ENCODE assay signal across 21 cellular contexts in the genomic region with DNA sequence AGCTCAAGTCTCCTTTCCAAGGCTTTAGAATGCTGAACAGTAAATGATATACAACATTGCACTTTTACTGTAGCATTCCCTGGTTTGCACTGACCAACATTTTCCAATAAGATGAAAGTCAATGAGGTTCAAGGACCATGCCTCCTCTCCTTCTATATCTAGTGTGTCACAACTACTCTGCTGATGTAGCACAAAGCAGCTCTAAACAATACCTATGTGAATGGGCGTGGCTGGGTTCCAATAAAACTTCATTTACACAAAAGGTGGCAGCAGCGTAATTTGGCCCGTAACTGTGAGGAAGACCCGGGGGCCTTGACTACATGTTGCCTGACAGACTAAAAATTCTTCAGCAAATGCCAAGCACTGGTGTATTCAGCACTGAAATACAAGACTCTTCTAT. TPM values are rescaled to one million over a fixed set of nuclear protein-coding genes. Genes with fewer than 3 reads are reported as not detected.
DNase-seq lines count a peak whose midpoint lies in the region; ATAC-seq and TF ChIP-seq lines count a peak whose summit lies in the region.
"Had no signal": no experiment of that assay in that cellular context is flagged by ENCODE, and none has a peak within 500 bp of the region (broad histone marks: within the 10 kb centered on the region; RNA-seq: fewer than 3 reads in every experiment).

No MANE protein-coding gene starts in this region.

- TF ChIP-seq CTCF in colonic mucosa (IDR thresholded peaks at IDR 0.05), result no peak
- no peak for TF ChIP-seq CTCF in type B pancreatic cell (conservative IDR thresholded peaks at IDR 0.05)

- no peaks in the 10 kb centered on the region for H3K27me3 ChIP-seq in colonic mucosa
- H3K27me3 ChIP-seq: MG63 had no signal

- no peaks in the 10 kb centered on the region for H3K27me3 Mint-ChIP-seq in activated CD4-positive, alpha-beta T cell treated with anti-CD3 and anti-CD28 coated beads, Interleukin-2, amount 10 ng/mL, durations not matched to agents 24 days and 14 days
- no peaks in the 10 kb centered on the region for H3K27me3 Mint-ChIP-seq in activated naive CD4-positive, alpha-beta T cell treated with anti-CD3 and anti-CD28 coated beads for 36 hours (ENCODE audit: low read depth)
- no peaks in the 10 kb centered on the region for H3K27me3 Mint-ChIP-seq in type B pancreatic cell
- H3K27me3 Mint-ChIP-seq: IgD-negative memory B cell had no signal

- CTCF ChIA-PET in activated naive CD4-positive, alpha-beta T cell treated with anti-CD3 and anti-CD28 coated beads for 36 hours (lab: Charles Lee), result interaction anchor here (0.5 to 1.0 kb wide), 2 partner anchors 12 to 649 kb away, joined by 3 to 6 read pairs; no protein-coding TSS in a partner anchor

- peak overlapping the region; percentile 9 for H3K27ac Mint-ChIP-seq in activated CD4-positive, alpha-beta T cell treated with anti-CD3 and anti-CD28 coated beads, Interleukin-2, amount 10 ng/mL, durations not matched to agents 24 days and 14 days
- H3K27ac Mint-ChIP-seq in activated naive CD4-positive, alpha-beta T cell treated with anti-CD3 and anti-CD28 coated beads, Interleukin-2, amount 50 U/mL, for 72 hours, result peak overlapping the region; percentile 31 to 85
- no peak overlapping the region for H3K27ac Mint-ChIP-seq in activated naive CD4-positive, alpha-beta T cell treated with anti-CD3 and anti-CD28 coated beads for 36 hours
- peak overlapping the region; percentile 18 for H3K27ac Mint-ChIP-seq in type B pancreatic cell
- H3K27ac Mint-ChIP-seq: IgD-negative memory B cell had no signal

- no peak for ATAC-seq in activated naive CD4-positive, alpha-beta T cell treated with anti-CD3 and anti-CD28 coated beads, Interleukin-2, amount 50 U/mL, for 72 hours
- ATAC-seq in GM19455 (IDR thresholded peaks at IDR 0.05; ENCODE audit: unreplicated experiment), result no peak
- ATAC-seq: GM12878, HCT116 had no signal

- H3K4me1 Mint-ChIP-seq in activated CD4-positive, alpha-beta T cell treated with anti-CD3 and anti-CD28 coated beads, Interleukin-2, amount 10 ng/mL, durations not matched to agents 24 days and 14 days, result peaks cover 24% of the 10 kb centered on the region
- peaks cover 29% of the 10 kb centered on the region for H3K4me1 Mint-ChIP-seq in activated naive CD4-positive, alpha-beta T cell treated with anti-CD3 and anti-CD28 coated beads for 36 hours (ENCODE audit: low read depth)
- H3K4me1 Mint-ChIP-seq in type B pancreatic cell (ENCODE audit: unreplicated experiment), result peaks cover 2% of the 10 kb centered on the region

- intact Hi-C loops in activated CD4-positive, alpha-beta T cell treated with anti-CD3 and anti-CD28 coated beads, Interleukin-2, amount 10 ng/mL, durations not matched to agents 24 days and 14 days (cut with micrococcal nuclease), result no loop called here
- intact Hi-C loops in activated naive CD4-positive, alpha-beta T cell treated with anti-CD3 and anti-CD28 coated beads for 36 hours (cut with micrococcal nuclease), result no loop called here
- intact Hi-C loops in colonic mucosa (cut with DNase I), result no loop called here

- no peaks in the 10 kb centered on the region for H3K9me3 Mint-ChIP-seq in activated CD4-positive, alpha-beta T cell treated with anti-CD3 and anti-CD28 coated beads, Interleukin-2, amount 10 ng/mL, durations not matched to agents 24 days and 14 days
- no peaks in the 10 kb centered on the region for H3K9me3 Mint-ChIP-seq in activated naive CD4-positive, alpha-beta T cell treated with anti-CD3 and anti-CD28 coated beads, Interleukin-2, amount 50 U/mL, for 72 hours
- H3K9me3 Mint-ChIP-seq in activated naive CD4-positive, alpha-beta T cell treated with anti-CD3 and anti-CD28 coated beads for 36 hours, result no peaks in the 10 kb centered on the region
- no peaks in the 10 kb centered on the region for H3K9me3 Mint-ChIP-seq in type B pancreatic cell
- H3K9me3 Mint-ChIP-seq: IgD-negative memory B cell had no signal

- no peak overlapping the region for H3K4me3 Mint-ChIP-seq in activated CD4-positive, alpha-beta T cell treated with anti-CD3 and anti-CD28 coated beads, Interleukin-2, amount 10 ng/mL, durations not matched to agents 24 days and 14 days
- H3K4me3 Mint-ChIP-seq in activated naive CD4-positive, alpha-beta T cell treated with anti-CD3 and anti-CD28 coated beads for 36 hours, result no peak overlapping the region
- H3K4me3 Mint-ChIP-seq in type B pancreatic cell, result no peak overlapping the region

- H3K9ac ChIP-seq in colonic mucosa (ENCODE audit: low read depth in 2 of 2, low read length in 2 of 2), result no peak overlapping the region

- H3K9me3 ChIP-seq in colonic mucosa, result no peaks in the 10 kb centered on the region
- H3K9me3 ChIP-seq: MG63 had no signal

- no peak overlapping the region for H3K4me3 ChIP-seq in colonic mucosa
- H3K4me3 ChIP-seq: GM12878, MG63 had no signal

- H3K36me3 ChIP-seq in colonic mucosa, result peaks cover 33% of the 10 kb centered on the region

- no peak overlapping the region for H3K27ac ChIP-seq in colonic mucosa

- H3K36me3 Mint-ChIP-seq in activated CD4-positive, alpha-beta T cell treated with anti-CD3 and anti-CD28 coated beads, Interleukin-2, amount 10 ng/mL, durations not matched to agents 24 days and 14 days (ENCODE audit: low read depth), result peaks cover 61% of the 10 kb centered on the region
- peaks cover 19 to 32% of the 10 kb centered on the region in 2 donors for H3K36me3 Mint-ChIP-seq in activated naive CD4-positive, alpha-beta T cell treated with anti-CD3 and anti-CD28 coated beads, Interleukin-2, amount 50 U/mL, for 72 hours
- H3K36me3 Mint-ChIP-seq in activated naive CD4-positive, alpha-beta T cell treated with anti-CD3 and anti-CD28 coated beads for 36 hours (ENCODE audit: low read depth), result peaks cover 51% of the 10 kb centered on the region
- H3K36me3 Mint-ChIP-seq in type B pancreatic cell, result peaks cover 27% of the 10 kb centered on the region

- DNase-seq in activated CD4-positive, alpha-beta T cell treated with anti-CD3 and anti-CD28 coated beads, Interleukin-2, amount 10 ng/mL, durations not matched to agents 24 days and 14 days, result no peak
- DNase-seq in activated CD4-positive, alpha-beta T cell treated with anti-CD3 and anti-CD28 coated beads for 48 hours, result no peak
- DNase-seq in activated naive CD4-positive, alpha-beta T cell treated with anti-CD3 and anti-CD28 coated beads, Interleukin-2, amount 50 U/mL, for 72 hours (ENCODE audit: low spot score in 2 of 2), result no peak
- DNase-seq in activated naive CD4-positive, alpha-beta T cell treated with anti-CD3 and anti-CD28 coated beads for 36 hours, result no peak
- DNase-seq in colonic mucosa, result peak; percentile 45
- no peak for DNase-seq in type B pancreatic cell (ENCODE audit: extremely low spot score, unreplicated experiment)
- DNase-seq in activated gamma-delta T cell treated with Interleukin-2 at 50 U/mL for 16 hours, result no peak
- DNase-seq: 8988T, Calu3, EL, GOT3, Karpas-422, MG63, NCI-H1048, NCI-H1436 treated with DMSO at 0.1 percent for 48 hours, NCI-H2029, NCI-H526 had no signal

- no peaks in the 10 kb centered on the region for H3K4me1 ChIP-seq in colonic mucosa

RNA-seq across cellular contexts. Expression of gene SRP68, which starts 6.6 kb away (rescaled TPM):
- 169 and 170 TPM in 2 replicates for total RNA-seq in activated CD4-positive, alpha-beta T cell treated with anti-CD3 and anti-CD28 coated beads, Interleukin-2, amount 10 ng/mL, durations not matched to agents 24 days and 14 days
- 100 to 1,000 TPM in 1 of 2 donors, 10 to 100 TPM in 1; 78.8 to 162 TPM for total RNA-seq in activated naive CD4-positive, alpha-beta T cell treated with anti-CD3 and anti-CD28 coated beads, Interleukin-2, amount 50 U/mL, for 72 hours
- 100 to 1,000 TPM; 127 to 131 TPM for total RNA-seq in activated naive CD4-positive, alpha-beta T cell treated with anti-CD3 and anti-CD28 coated beads for 36 hours
- 10 to 100 TPM; 65.1 to 78.0 TPM for total RNA-seq in colonic mucosa
- total RNA-seq in type B pancreatic cell (ENCODE audit: low replicate concordance), result 86.7 and 89.6 TPM in 2 replicates

RNA-seq across cellular contexts. Expression of gene GALR2, which starts 8.8 kb away (rescaled TPM):
- total RNA-seq in activated CD4-positive, alpha-beta T cell treated with anti-CD3 and anti-CD28 coated beads, Interleukin-2, amount 10 ng/mL, durations not matched to agents 24 days and 14 days, result 2.3 and 2.7 TPM in 2 replicates
- total RNA-seq in activated naive CD4-positive, alpha-beta T cell treated with anti-CD3 and anti-CD28 coated beads, Interleukin-2, amount 50 U/mL, for 72 hours, result 10 to 100 TPM in 1 of 2 donors, 1 to 10 TPM in 1; 6.2 to 14.6 TPM
- total RNA-seq in activated naive CD4-positive, alpha-beta T cell treated with anti-CD3 and anti-CD28 coated beads for 36 hours, result 1 to 10 TPM; 3.3 to 3.6 TPM
- total RNA-seq in colonic mucosa (under 1 TPM; 0.19 to 0.49 TPM), type B pancreatic cell (ENCODE audit: low replicate concordance) (0.94 and 1.3 TPM in 2 replicates)

RNA-seq across cellular contexts. Expression of gene ZACN, which starts 13.2 kb away (rescaled TPM):
- total RNA-seq in activated CD4-positive, alpha-beta T cell treated with anti-CD3 and anti-CD28 coated beads, Interleukin-2, amount 10 ng/mL, durations not matched to agents 24 days and 14 days, result 4.1 TPM in 2 replicates
- total RNA-seq in activated naive CD4-positive, alpha-beta T cell treated with anti-CD3 and anti-CD28 coated beads, Interleukin-2, amount 50 U/mL, for 72 hours, result 10 to 100 TPM in 1 of 2 donors, 1 to 10 TPM in 1; 6.8 to 15.7 TPM
- total RNA-seq in activated naive CD4-positive, alpha-beta T cell treated with anti-CD3 and anti-CD28 coated beads for 36 hours, result 1 to 10 TPM; 6.4 to 6.5 TPM
- total RNA-seq in colonic mucosa (not detected), type B pancreatic cell (ENCODE audit: low replicate concordance) (0.29 TPM in 1 of 2 replicates, not detected in the other)

RNA-seq across cellular contexts. Expression of gene EXOC7, which starts 37.8 kb away (rescaled TPM):
- 104 and 108 TPM in 2 replicates for total RNA-seq in activated CD4-positive, alpha-beta T cell treated with anti-CD3 and anti-CD28 coated beads, Interleukin-2, amount 10 ng/mL, durations not matched to agents 24 days and 14 days
- total RNA-seq in activated naive CD4-positive, alpha-beta T cell treated with anti-CD3 and anti-CD28 coated beads, Interleukin-2, amount 50 U/mL, for 72 hours, result 10 to 100 TPM; 85.0 to 91.9 TPM
- total RNA-seq in activated naive CD4-positive, alpha-beta T cell treated with anti-CD3 and anti-CD28 coated beads for 36 hours, result 10 to 100 TPM; 43.5 to 46.6 TPM
- total RNA-seq in colonic mucosa (10 to 100 TPM; 88.0 to 95.0 TPM), type B pancreatic cell (ENCODE audit: low replicate concordance) (171 and 201 TPM in 2 replicates)

RNA-seq across cellular contexts. Expression of gene EVPL, which starts 38.6 kb away (rescaled TPM):
- 0.09 and 0.17 TPM in 2 replicates for total RNA-seq in activated CD4-positive, alpha-beta T cell treated with anti-CD3 and anti-CD28 coated beads, Interleukin-2, amount 10 ng/mL, durations not matched to agents 24 days and 14 days
- 1 to 10 TPM in 1 of 2 donors, under 1 TPM in 1; 0.34 to 1.5 TPM for total RNA-seq in activated naive CD4-positive, alpha-beta T cell treated with anti-CD3 and anti-CD28 coated beads, Interleukin-2, amount 50 U/mL, for 72 hours
- total RNA-seq in activated naive CD4-positive, alpha-beta T cell treated with anti-CD3 and anti-CD28 coated beads for 36 hours, result under 1 TPM in 1 of 2 experiments, not detected in 1; 0.14 TPM
- total RNA-seq in colonic mucosa (10 to 100 TPM; 18.8 to 31.1 TPM), type B pancreatic cell (ENCODE audit: low replicate concordance) (31.9 and 116 TPM in 2 replicates)
